ENCODE assay signal across 20 cellular contexts in genomic region chr9:99559776-99560175, GRCh38.
"Had no signal": no experiment of that assay in that cellular context is flagged by ENCODE, and none has a peak within 500 bp of the region (broad histone marks: within the 10 kb centered on the region; RNA-seq: fewer than 3 reads in every experiment).

No MANE protein-coding gene starts in this region.

- H3K9me3 ChIP-seq: colonic mucosa, gastrocnemius medialis, left lung, lower lobe of right lung had no signal

- ATAC-seq: effector memory CD8-positive, alpha-beta T cell; esophagus mucosa; foreskin keratinocyte; gastrocnemius medialis; heart right ventricle; left cardiac atrium; left lung; left ventricle myocardium superior; lower lobe of right lung; naive thymus-derived CD4-positive, alpha-beta T cell had no signal

- DNase-seq: colonic mucosa; cortex of kidney; effector CD8-positive, alpha-beta T cell; effector memory CD8-positive, alpha-beta T cell; endodermal cell; erythroblast; foreskin keratinocyte; gastrocnemius medialis; glutamatergic neuron; head of caudate nucleus; heart right ventricle; hippocampal formation; left cardiac atrium; left lung; left ventricle myocardium superior; lower lobe of right lung; mesenchymal stem cell; naive thymus-derived CD4-positive, alpha-beta T cell had no signal

- H3K27ac ChIP-seq: colonic mucosa, epithelial cell of prostate, foreskin keratinocyte, gastrocnemius medialis, heart right ventricle, left lung, lower lobe of right lung had no signal

- H3K36me3 ChIP-seq: colonic mucosa, gastrocnemius medialis, heart right ventricle, left lung, lower lobe of right lung had no signal

- H3K4me3 ChIP-seq: colonic mucosa, gastrocnemius medialis, heart right ventricle, left lung, lower lobe of right lung had no signal

- H3K27me3 ChIP-seq: colonic mucosa, foreskin keratinocyte, gastrocnemius medialis, heart right ventricle, left lung had no signal

- H3K4me1 ChIP-seq: colonic mucosa, foreskin keratinocyte, gastrocnemius medialis, left lung, lower lobe of right lung had no signal
